14 cellular contexts compared by ENCODE assay signal in genomic region chr15:71538181-71538580, GRCh38.
"Had no signal": no experiment of that assay in that cellular context is flagged by ENCODE, and none has a peak within 500 bp of the region (broad histone marks: within the 10 kb centered on the region; RNA-seq: fewer than 3 reads in every experiment).

No MANE protein-coding gene starts in this region.

- DNase-seq: activated CD4-positive, alpha-beta T cell treated with anti-CD3 and anti-CD28 coated beads, Interleukin-2, amount 50 U/mL, for 48 hours; activated naive CD4-positive, alpha-beta T cell treated with anti-CD3 and anti-CD28 coated beads, Interleukin-2, amount 10 ng/mL, durations not matched to agents 7 days and 5 days; activated T-cell treated with anti-CD3 and anti-CD28 coated beads, Interleukin-2, amount 50 U/mL, for 1 hour; caudate nucleus; heart right ventricle; naive B cell; stimulated activated CD4-positive, alpha-beta T cell treated with anti-CD3 and anti-CD28 coated beads, Interleukin-2, amount 100 ng/mL, for 48 hours; T-helper 1 cell; thyroid gland had no signal

- H3K27ac ChIP-seq: gastroesophageal sphincter, heart right ventricle, neutrophil, thyroid gland, VCaP had no signal

- H3K9me3 ChIP-seq: gastroesophageal sphincter, thyroid gland had no signal

- ATAC-seq: gastroesophageal sphincter; heart right ventricle; left lobe of liver; stimulated activated memory B cell treated with anti-CD40 and anti-IgM and Interleukin-4, amounts not matched to agents 10 μg/mL and 1 μg/mL and 100 μg/mL, for 72 hours had no signal

- H3K4me3 ChIP-seq: gastroesophageal sphincter, heart right ventricle, thyroid gland had no signal

- H3K27me3 ChIP-seq: gastroesophageal sphincter, heart right ventricle, thyroid gland had no signal

- H3K36me3 ChIP-seq: gastroesophageal sphincter, heart right ventricle, neutrophil, thyroid gland had no signal
